ENCODE assay signal across 13 cellular contexts in genomic region chr3:46965151-46965550, GRCh38. TPM values are rescaled to one million over a fixed set of nuclear protein-coding genes. Genes with fewer than 3 reads are reported as not detected.
DNase-seq lines count a peak whose midpoint lies in the region; ATAC-seq, FAIRE-seq and TF ChIP-seq lines count a peak whose summit lies in the region.
"Had no signal": no experiment of that assay in that cellular context is flagged by ENCODE, and none has a peak within 500 bp of the region (broad histone marks: within the 10 kb centered on the region; RNA-seq: fewer than 3 reads in every experiment).

No MANE protein-coding gene starts in this region.

- peak; percentile 35 for ATAC-seq in effector memory CD8-positive, alpha-beta T cell (replicated peaks)
- ATAC-seq in stimulated activated naive CD8-positive, alpha-beta T cell treated with anti-CD3 and anti-CD28 coated beads, Interleukin-15, amount 100 ng/mL, for 72 hours = no peak

- no peak for DNase-seq in activated T-cell treated with anti-CD3 and anti-CD28 coated beads, Interleukin-2, amount 50 U/mL, for 24 hours
- DNase-seq in activated T-cell treated with anti-CD3 and anti-CD28 coated beads, Interleukin-2, amount 50 U/mL, for 1 hour = no peak
- DNase-seq in OCI-M1 (lab: John Stamatoyannopoulos, UW) (peak; percentile 65), hypothalamus (lab: John Stamatoyannopoulos, UW) (no peak), NCI-H1694 (lab: John Stamatoyannopoulos, UW) (no peak), GM12892 (ENCODE audit: insufficient read length) (no peak)
- no peak for DNase-seq in effector memory CD8-positive, alpha-beta T cell
- no peak for DNase-seq in stimulated activated naive CD8-positive, alpha-beta T cell treated with anti-CD3 and anti-CD28 coated beads, Interleukin-15, amount 100 ng/mL, for 72 hours
- DNase-seq: aorta; NCI-H1417; occipital lobe; stimulated activated CD4-positive, alpha-beta T cell treated with anti-CD3 and anti-CD28 coated beads, Interleukin-4, amount 100 ng/mL, for 1 hour; testis had no signal

- FAIRE-seq in GM12892 (lab: Jason Lieb, UNC) = no peak

- no peaks in the 10 kb centered on the region for H3K9me3 Mint-ChIP-seq in activated T-cell treated with anti-CD3 and anti-CD28 coated beads, Interleukin-2, amount 50 U/mL, for 24 hours
- no peaks in the 10 kb centered on the region for H3K9me3 Mint-ChIP-seq in effector memory CD8-positive, alpha-beta T cell
- H3K9me3 Mint-ChIP-seq in stimulated activated naive CD8-positive, alpha-beta T cell treated with anti-CD3 and anti-CD28 coated beads, Interleukin-15, amount 100 ng/mL, for 72 hours = no peaks in the 10 kb centered on the region

- H3K27me3 Mint-ChIP-seq in activated T-cell treated with anti-CD3 and anti-CD28 coated beads, Interleukin-2, amount 50 U/mL, for 24 hours = no peaks in the 10 kb centered on the region
- H3K27me3 Mint-ChIP-seq in effector memory CD8-positive, alpha-beta T cell = no peaks in the 10 kb centered on the region
- H3K27me3 Mint-ChIP-seq in stimulated activated naive CD8-positive, alpha-beta T cell treated with anti-CD3 and anti-CD28 coated beads, Interleukin-15, amount 100 ng/mL, for 72 hours = no peaks in the 10 kb centered on the region

- no peak overlapping the region for H3K4me3 Mint-ChIP-seq in activated T-cell treated with anti-CD3 and anti-CD28 coated beads, Interleukin-2, amount 50 U/mL, for 24 hours
- H3K4me3 Mint-ChIP-seq in effector memory CD8-positive, alpha-beta T cell = no peak overlapping the region
- no peak overlapping the region for H3K4me3 Mint-ChIP-seq in stimulated activated naive CD8-positive, alpha-beta T cell treated with anti-CD3 and anti-CD28 coated beads, Interleukin-15, amount 100 ng/mL, for 72 hours

- H3K36me3 Mint-ChIP-seq in activated T-cell treated with anti-CD3 and anti-CD28 coated beads, Interleukin-2, amount 50 U/mL, for 24 hours (ENCODE audit: low read depth) = peaks cover 78% of the 10 kb centered on the region
- peaks cover 9% of the 10 kb centered on the region for H3K36me3 Mint-ChIP-seq in effector memory CD8-positive, alpha-beta T cell (ENCODE audit: insufficient read depth)

- peaks cover 86% of the 10 kb centered on the region for H3K4me1 Mint-ChIP-seq in activated T-cell treated with anti-CD3 and anti-CD28 coated beads, Interleukin-2, amount 50 U/mL, for 24 hours (ENCODE audit: low read depth)
- peaks cover 69 to 76% of the 10 kb centered on the region in 2 donors for H3K4me1 Mint-ChIP-seq in effector memory CD8-positive, alpha-beta T cell (ENCODE audit: low read depth in 2 of 2)
- H3K4me1 Mint-ChIP-seq in stimulated activated naive CD8-positive, alpha-beta T cell treated with anti-CD3 and anti-CD28 coated beads, Interleukin-15, amount 100 ng/mL, for 72 hours = peaks cover 87% of the 10 kb centered on the region

- TF ChIP-seq POLR2A in GM12892 (IDR thresholded peaks at IDR 0.05; ENCODE audit: low read depth, low read length) = no peak

- H3K27ac Mint-ChIP-seq in activated T-cell treated with anti-CD3 and anti-CD28 coated beads, Interleukin-2, amount 50 U/mL, for 24 hours = peak overlapping the region; percentile 76
- H3K27ac Mint-ChIP-seq in effector memory CD8-positive, alpha-beta T cell = peak overlapping the region; percentile 89 to 92
- peak overlapping the region; percentile 57 to 81 for H3K27ac Mint-ChIP-seq in stimulated activated naive CD8-positive, alpha-beta T cell treated with anti-CD3 and anti-CD28 coated beads, Interleukin-15, amount 100 ng/mL, for 72 hours

RNA-seq across cellular contexts. Expression of gene CCDC12, which starts 11.4 kb away (rescaled TPM):
- polyA plus RNA-seq in GM12892 (2012; ENCODE audit: missing spikeins) = 48.6 TPM

RNA-seq across cellular contexts. Expression of gene NBEAL2, which starts 14.3 kb away (rescaled TPM):
- polyA plus RNA-seq in GM12892 (2012; ENCODE audit: missing spikeins) = 79.6 TPM
